ENCODE assay signal across 8 cellular contexts in genomic region chr5:141850183-141850768, GRCh38. TPM values are rescaled to one million over a fixed set of nuclear protein-coding genes. Genes with fewer than 3 reads are reported as not detected.
DNase-seq lines count a peak whose midpoint lies in the region; ATAC-seq and TF ChIP-seq lines count a peak whose summit lies in the region.

No MANE protein-coding gene starts in this region.

- H3K9me3 ChIP-seq in parathyroid adenoma (ENCODE audit: control insufficient read depth, low read length), result no peaks in the 10 kb centered on the region

- H3K79me2 ChIP-seq in parathyroid adenoma, result no peaks in the 10 kb centered on the region

- no peak for ATAC-seq in esophagus mucosa

- H3K27ac ChIP-seq in parathyroid adenoma, result peak overlapping the region; percentile 100

- peak overlapping the region; percentile 100 for H3K4me2 ChIP-seq in parathyroid adenoma (ENCODE audit: low read length)

- peaks cover 1% of the 10 kb centered on the region for H3K36me3 Mint-ChIP-seq in activated naive CD8-positive, alpha-beta T cell treated with anti-CD3 and anti-CD28 coated beads for 36 hours

- peak overlapping the region; percentile 67 for H3K27ac Mint-ChIP-seq in activated naive CD8-positive, alpha-beta T cell treated with anti-CD3 and anti-CD28 coated beads for 36 hours

- TF ChIP-seq CTCF in parathyroid adenoma (IDR thresholded peaks at IDR 0.05), result no peak

- peak; percentile 56 for DNase-seq in Daoy (ENCODE audit: low read depth)
- peak; percentile 41 for DNase-seq in HCEC 1CT
- peak; percentile 37 for DNase-seq in NCI-H345 treated with DMSO at 0.1 percent for 48 hours (lab: John Stamatoyannopoulos, UW; ENCODE audit: unreplicated experiment)
- DNase-seq in activated naive CD8-positive, alpha-beta T cell treated with anti-CD3 and anti-CD28 coated beads for 36 hours, result peak; percentile 26
- peak in 24 of 42 donors; percentile 24 to 79 (median 55) for DNase-seq in head of caudate nucleus
- DNase-seq in mucosa of gallbladder (ENCODE audit: low spot score), result no peak

- peak overlapping the region; percentile 96 for H2AFZ ChIP-seq in parathyroid adenoma

- H3K36me3 ChIP-seq in parathyroid adenoma (ENCODE audit: control insufficient read depth, insufficient read depth, low read length), result no peaks in the 10 kb centered on the region

- H3K4me1 ChIP-seq in parathyroid adenoma, result peaks cover 17% of the 10 kb centered on the region

- H3K9ac ChIP-seq in parathyroid adenoma, result peak overlapping the region; percentile 88

- peaks cover 17% of the 10 kb centered on the region for H3K4me1 Mint-ChIP-seq in activated naive CD8-positive, alpha-beta T cell treated with anti-CD3 and anti-CD28 coated beads for 36 hours

- H3K27me3 ChIP-seq in parathyroid adenoma (ENCODE audit: control insufficient read depth, insufficient read depth, low read length), result no peaks in the 10 kb centered on the region

- H3K27me3 Mint-ChIP-seq in activated naive CD8-positive, alpha-beta T cell treated with anti-CD3 and anti-CD28 coated beads for 36 hours, result peaks cover 10% of the 10 kb centered on the region

- peak overlapping the region; percentile 98 for H3K4me3 ChIP-seq in parathyroid adenoma (ENCODE audit: low read depth, low read length)

- H3K4me3 Mint-ChIP-seq in activated naive CD8-positive, alpha-beta T cell treated with anti-CD3 and anti-CD28 coated beads for 36 hours, result peak overlapping the region; percentile 82

- intact Hi-C loops in head of caudate nucleus (cut with DNase I), result no loop called here

- no peaks in the 10 kb centered on the region for H3K9me3 Mint-ChIP-seq in activated naive CD8-positive, alpha-beta T cell treated with anti-CD3 and anti-CD28 coated beads for 36 hours

RNA-seq across cellular contexts. Expression of gene PCDH1, which starts 27.9 kb away (rescaled TPM):
- total RNA-seq in Daoy (2014; rRNA removed; shearing (Covaris generic)), result 2.7 and 4.1 TPM in 2 replicates
- total RNA-seq in activated naive CD8-positive, alpha-beta T cell treated with anti-CD3 and anti-CD28 coated beads for 36 hours, result not detected
- 90.6 TPM for total RNA-seq in mucosa of gallbladder
- 62.7 TPM for total RNA-seq in esophagus mucosa

Comparison
In these comparisons a context has a peak if more than half of its experiments do, and no peak if none do; other contexts are left out.
1. RNA of gene PCDH1, which starts 27.9 kb away (total RNA-seq): 90.6 TPM in mucosa of gallbladder (single experiment) and 62.7 TPM in esophagus mucosa (single experiment); 2.7 to 4.1 TPM in Daoy and not detected in activated naive CD8-positive, alpha-beta T cell treated with anti-CD3 and anti-CD28 coated beads for 36 hours; every median in the first group is over 10 times any median in the second.